9 cellular contexts compared by ENCODE assay signal in the genomic region with DNA sequence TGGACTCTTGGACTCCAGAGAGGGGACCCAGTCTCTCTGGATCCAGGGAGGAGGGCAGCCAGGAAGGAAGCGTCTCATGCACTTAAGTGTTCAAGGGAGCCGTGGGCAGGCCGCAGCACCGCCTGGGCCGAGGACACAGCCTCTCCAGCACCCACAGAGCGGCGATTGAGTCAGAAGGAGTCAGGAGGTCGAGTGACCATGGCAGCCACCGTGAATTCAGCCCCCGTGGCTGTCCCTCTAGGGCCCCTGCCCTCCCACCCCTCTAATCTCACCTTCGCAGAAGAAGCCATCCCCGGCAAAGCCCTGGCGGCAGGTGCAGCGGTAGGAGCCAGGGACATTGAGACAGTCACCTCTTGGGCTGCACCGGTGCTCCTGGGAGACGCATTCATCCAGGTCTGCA. TPM values are rescaled to one million over a fixed set of nuclear protein-coding genes. Genes with fewer than 3 reads are reported as not detected.
"Had no signal": no experiment of that assay in that cellular context is flagged by ENCODE, and none has a peak within 500 bp of the region (broad histone marks: within the 10 kb centered on the region; RNA-seq: fewer than 3 reads in every experiment).

No MANE protein-coding gene starts in this region.

- H3K27ac Mint-ChIP-seq: HFFc6, IgD-negative memory B cell had no signal

- H3K4me1 ChIP-seq: HAP-1 had no signal

- DNase-seq: HFFc6 had no signal

- H3K27ac ChIP-seq: HL-60 had no signal

- ATAC-seq: GM23338, HCT116, HepG2 had no signal

- H3K4me1 Mint-ChIP-seq: GM23338 had no signal

- H3K9me3 ChIP-seq: HAP-1 had no signal

- H3K9me3 Mint-ChIP-seq: GM23338, HFFc6, IgD-negative memory B cell had no signal

- H3K4me3 ChIP-seq: GM23338, HAP-1 had no signal

- H3K36me3 Mint-ChIP-seq: IgD-negative memory B cell had no signal

- H3K4me3 Mint-ChIP-seq: GM23338, HFFc6, IgD-negative memory B cell had no signal

- H3K36me3 ChIP-seq: HAP-1 had no signal

RNA-seq across cellular contexts. Expression of a gene that starts 38.0 kb away (rescaled TPM):
- total RNA-seq: HFFc6, HT1080 had no signal

RNA-seq across cellular contexts. Expression of a gene that starts 58.8 kb away (rescaled TPM):
- total RNA-seq: H1, HepG2, HFFc6, HT1080 had no signal
